8 cellular contexts compared by ENCODE assay signal in genomic region chr14:20757963-20758362, GRCh38.
DNase-seq lines count a peak whose midpoint lies in the region; ATAC-seq and TF ChIP-seq lines count a peak whose summit lies in the region.

No MANE protein-coding gene starts in this region.

- no peaks in the 10 kb centered on the region for H3K36me3 Mint-ChIP-seq in effector memory CD8-positive, alpha-beta T cell (ENCODE audit: insufficient read depth)

- peaks cover 0 to 9% of the 10 kb centered on the region in 2 donors for H3K27me3 Mint-ChIP-seq in effector memory CD8-positive, alpha-beta T cell

- no peak for ATAC-seq in effector memory CD8-positive, alpha-beta T cell (replicated peaks)
- ATAC-seq in HG02870 (IDR thresholded peaks at IDR 0.05; ENCODE audit: unreplicated experiment) (no peak), GM18505 (IDR thresholded peaks at IDR 0.05; ENCODE audit: unreplicated experiment) (no peak)

- no peak for TF ChIP-seq POLR2A in GM18505 (IDR thresholded peaks at IDR 0.05; ENCODE audit: borderline replicate concordance, extremely low read depth, insufficient read depth, insufficient read length)

- H3K27ac Mint-ChIP-seq in effector memory CD8-positive, alpha-beta T cell, result peak overlapping the region in 1 of 2 donors; percentile 57

- H3K9me3 Mint-ChIP-seq in effector memory CD8-positive, alpha-beta T cell, result no peaks in the 10 kb centered on the region

- no peaks in the 10 kb centered on the region for H3K4me1 Mint-ChIP-seq in effector memory CD8-positive, alpha-beta T cell (ENCODE audit: low read depth in 2 of 2)

- DNase-seq in SIG-M5 treated with dmso at 0.1 percent for 504 hours (lab: John Stamatoyannopoulos, UW; ENCODE audit: unreplicated experiment) (peak; percentile 16), SIG-M5 (lab: John Stamatoyannopoulos, UW) (no peak), OCI-M1 (lab: John Stamatoyannopoulos, UW) (peak; percentile 67), NCI-H69 (lab: John Stamatoyannopoulos, UW) (no peak)
- DNase-seq in effector memory CD8-positive, alpha-beta T cell, result peak; percentile 14 to 40 (median 23)
- peak; percentile 44 for DNase-seq in stimulated activated CD4-positive, alpha-beta T cell treated with anti-CD3 and anti-CD28 coated beads, Interleukin-15, amount 100 ng/mL, for 24 hours

- no peak overlapping the region for H3K4me3 Mint-ChIP-seq in effector memory CD8-positive, alpha-beta T cell

Comparison
In these comparisons a context has a peak if more than half of its experiments do, and no peak if none do; other contexts are left out.
1. DNase-seq: peak in SIG-M5 treated with dmso at 0.1 percent for 504 hours (single experiment), OCI-M1 (single experiment), effector memory CD8-positive, alpha-beta T cell (3 of 3) and stimulated activated CD4-positive, alpha-beta T cell treated with anti-CD3 and anti-CD28 coated beads, Interleukin-15, amount 100 ng/mL, for 24 hours (single experiment); none in SIG-M5 (single experiment) and NCI-H69 (single experiment).